In the genomic region with DNA sequence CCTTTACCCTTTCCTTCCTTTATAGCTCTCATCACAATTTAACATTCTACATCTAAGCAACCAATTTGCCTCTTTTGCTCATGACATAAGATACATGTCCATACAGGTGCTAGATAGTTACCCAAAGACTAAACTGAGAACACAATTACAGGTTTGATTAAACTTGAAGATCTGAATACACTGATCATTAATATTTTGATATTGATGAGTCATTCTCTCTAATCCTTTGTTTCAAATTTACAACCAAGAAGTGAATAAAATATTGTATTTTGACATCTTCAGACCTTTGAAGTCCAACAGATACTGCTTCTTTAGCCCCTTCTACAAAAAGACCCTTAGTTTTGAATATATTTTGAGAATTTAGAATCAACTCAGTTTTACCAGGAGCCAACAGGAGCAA, we compare ENCODE assay signal across 1 cellular context.
A peak's percentile ranks its signal among the peaks of the same experiment; 100 is the strongest.
TF ChIP-seq lines count a peak whose summit lies in the region.

No MANE protein-coding gene starts in this region.

TF ChIP-seq in HepG2, 621 proteins besides CTCF, POLR2A, EP300 and RAD21:
- TF ChIP-seq NFE2L2 (IDR thresholded peaks at IDR 0.05; ENCODE audit: low read length) (peak; percentile 49), ZNF33A (CRISPR knock-in tag; IDR thresholded peaks at IDR 0.05; ENCODE audit: borderline replicate concordance) (no peak)
